Comparison of ENCODE assay signal across 10 cellular contexts in genomic region chr2:46073540-46074018, GRCh38.
A peak's percentile ranks its signal among the peaks of the same experiment; 100 is the strongest.
DNase-seq lines count a peak whose midpoint lies in the region; ATAC-seq, FAIRE-seq and TF ChIP-seq lines count a peak whose summit lies in the region.
"Had no signal": no experiment of that assay in that cellular context is flagged by ENCODE, and none has a peak within 500 bp of the region (broad histone marks: within the 10 kb centered on the region; RNA-seq: fewer than 3 reads in every experiment).

No MANE protein-coding gene starts in this region.

- H3K27me3 ChIP-seq in ACC112 (ENCODE audit: insufficient read depth, low read length), result no peaks in the 10 kb centered on the region
- H3K27me3 ChIP-seq in mammary epithelial cell (ENCODE audit: insufficient read depth, low read length), result no peaks in the 10 kb centered on the region
- H3K27me3 ChIP-seq in uterus, result no peaks in the 10 kb centered on the region
- H3K27me3 ChIP-seq: gastrocnemius medialis had no signal

- no peak for TF ChIP-seq POLR2A in uterus (IDR thresholded peaks at IDR 0.05)

- H4K20me1 ChIP-seq in mammary epithelial cell (ENCODE audit: insufficient read depth, low read length), result no peaks in the 10 kb centered on the region

- CTCF ChIA-PET in mammary epithelial cell (lab: Charles Lee; ENCODE audit: low non-redundant PET), result no interaction called here

- peak overlapping the region; percentile 92 for H3K27ac ChIP-seq in ACC112 (ENCODE audit: low read depth, low read length)
- peak overlapping the region; percentile 42 for H3K27ac ChIP-seq in mammary epithelial cell (ENCODE audit: insufficient read depth, low read depth, low read length)
- H3K27ac ChIP-seq in uterus, result peak overlapping the region in 1 of 2 donors; percentile 44

- ATAC-seq in left lobe of liver, result peak; percentile 37
- no peak for ATAC-seq in HG02610 (IDR thresholded peaks at IDR 0.05; ENCODE audit: unreplicated experiment)

- peak; percentile 79 for DNase-seq in HT-29 (ENCODE audit: low spot score)
- peak; percentile 89 for DNase-seq in mammary epithelial cell
- DNase-seq in left lobe of liver (ENCODE audit: low spot score), result no peak
- DNase-seq in uterus, result no peak
- no peak for DNase-seq in AML-193 (lab: John Stamatoyannopoulos, UW)
- no peak for DNase-seq in D721Med (ENCODE audit: insufficient read length, low spot score)
- DNase-seq: gastrocnemius medialis, NCI-H1694 treated with DMSO at 0.1 percent for 48 hours had no signal

- H2AFZ ChIP-seq in ACC112 (ENCODE audit: low read length, unreplicated experiment) (peak overlapping the region; percentile 64), mammary epithelial cell (ENCODE audit: low read depth, low read length) (peak overlapping the region; percentile 71)

- H3K79me2 ChIP-seq in ACC112 (ENCODE audit: control insufficient read depth, insufficient read depth, low read length, unreplicated experiment) (no peaks in the 10 kb centered on the region), mammary epithelial cell (ENCODE audit: insufficient read depth, low read length) (no peaks in the 10 kb centered on the region)

- peak overlapping the region; percentile 64 for H3K4me3 ChIP-seq in ACC112 (ENCODE audit: low read depth, low read length)
- H3K4me3 ChIP-seq in mammary epithelial cell (replicated peaks in 1 of 3; ENCODE audit: insufficient read depth in 1 of 3, low read depth in 2 of 3, low read length in 3 of 3), result no peak overlapping the region
- H3K4me3 ChIP-seq in uterus, result no peak overlapping the region
- H3K4me3 ChIP-seq: gastrocnemius medialis had no signal

- 11% methylated on average over 8 of the region's 9 CpGs for WGBS in mammary epithelial cell (ENCODE audit: low coverage, missing lambda C conversion rate)

- dilution Hi-C loops in mammary epithelial cell (cut with HindIII; ENCODE audit: low sequenced_read_pairs), result no loop called here

- intact Hi-C loops in mammary epithelial cell (cut with micrococcal nuclease) (no loop called here), uterus (cut with DNase I; ENCODE audit: low total_unique reads) (no loop called here)

- TF ChIP-seq CTCF in mammary epithelial cell (conservative IDR thresholded peaks at IDR 0.05 in 1 of 2, IDR thresholded peaks at IDR 0.05 in 1 of 2; ENCODE audit: extremely low read depth in 1 of 2, insufficient read depth in 1 of 2, low read depth in 1 of 2, low read length in 2 of 2), result no peak
- TF ChIP-seq CTCF in uterus (IDR thresholded peaks at IDR 0.05), result no peak
- TF ChIP-seq CTCF in D721Med (IDR thresholded peaks at IDR 0.05; ENCODE audit: insufficient read depth, missing control alignments), result no peak

- BruUV-seq in mammary epithelial cell (replicated peaks; lab: Mats Ljungman, UMichigan), result no TSS peak

- FAIRE-seq in D721Med (lab: Jason Lieb, UNC), result no peak

- H3K4me1 ChIP-seq in ACC112 (ENCODE audit: control insufficient read depth, insufficient read depth, low read length, unreplicated experiment) (peaks cover 38% of the 10 kb centered on the region), mammary epithelial cell (ENCODE audit: insufficient read depth, low read length) (peaks cover 26% of the 10 kb centered on the region), uterus (no peaks in the 10 kb centered on the region)

- peak overlapping the region; percentile 38 for H3K9ac ChIP-seq in mammary epithelial cell (ENCODE audit: insufficient read depth, low read length)

- H3K4me2 ChIP-seq in mammary epithelial cell (ENCODE audit: insufficient read depth, low read depth, low read length), result peak overlapping the region; percentile 47

- in situ Hi-C loops in mammary epithelial cell (cut with MboI; ENCODE audit: low sequenced_read_pairs in 2 of 2), result no loop called here

- H3K36me3 ChIP-seq in ACC112 (ENCODE audit: insufficient read depth, low read length), result no peaks in the 10 kb centered on the region
- no peaks in the 10 kb centered on the region for H3K36me3 ChIP-seq in mammary epithelial cell (ENCODE audit: insufficient read depth, low read length)
- no peaks in the 10 kb centered on the region for H3K36me3 ChIP-seq in uterus
- H3K36me3 ChIP-seq: gastrocnemius medialis had no signal

- H3K9me3 ChIP-seq in mammary epithelial cell (replicated peaks; ENCODE audit: insufficient read depth, low read length) (no peaks in the 10 kb centered on the region), uterus (no peaks in the 10 kb centered on the region)
- H3K9me3 ChIP-seq: gastrocnemius medialis had no signal

Comparison
In these comparisons a context has a peak if more than half of its experiments do, and no peak if none do; other contexts are left out.
1. DNase-seq: peak in HT-29 (single experiment) and mammary epithelial cell (single experiment); none in left lobe of liver (single experiment), uterus (0 of 2), AML-193 (0 of 2) and D721Med (single experiment).